In the genomic region with DNA sequence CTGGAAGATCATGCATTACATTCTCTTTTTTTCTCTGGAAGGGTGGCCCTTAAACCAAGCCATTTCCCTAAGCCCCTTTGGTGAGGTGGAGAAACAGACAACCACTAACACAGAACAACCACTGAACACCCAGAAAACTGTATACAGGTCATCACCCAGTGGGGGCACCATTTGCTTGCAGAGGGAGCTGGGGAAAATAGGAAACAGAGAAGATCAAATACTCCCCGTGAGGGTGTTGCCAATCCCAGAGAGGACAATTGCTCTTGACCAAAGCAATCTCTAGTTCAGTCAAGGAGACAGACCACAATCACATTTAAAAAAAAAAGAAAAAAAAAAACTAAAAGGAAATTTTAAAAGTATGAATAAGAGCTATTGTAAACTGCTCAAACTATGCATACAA, we compare ENCODE assay signal across 11 cellular contexts. TPM values are rescaled to one million over a fixed set of nuclear protein-coding genes. Genes with fewer than 3 reads are reported as not detected.
DNase-seq lines count a peak whose midpoint lies in the region; ATAC-seq and TF ChIP-seq lines count a peak whose summit lies in the region.
"Had no signal": no experiment of that assay in that cellular context is flagged by ENCODE, and none has a peak within 500 bp of the region (broad histone marks: within the 10 kb centered on the region; RNA-seq: fewer than 3 reads in every experiment).

No MANE protein-coding gene starts in this region.

- DNase-seq in NCI-H748 (lab: John Stamatoyannopoulos, UW; ENCODE audit: unreplicated experiment) (peak; percentile 23), NCI-H748 treated with DMSO at 0.1 percent for 48 hours (lab: John Stamatoyannopoulos, UW) (no peak), astrocyte of the cerebellum (ENCODE audit: low read depth) (no peak), kidney epithelial cell (ENCODE audit: low read depth) (no peak), type B pancreatic cell (ENCODE audit: extremely low spot score, unreplicated experiment) (no peak)
- DNase-seq in activated CD4-positive, alpha-beta T cell treated with anti-CD3 and anti-CD28 coated beads for 48 hours: no peak
- DNase-seq in effector memory CD4-positive, alpha-beta T cell: no peak
- DNase-seq: activated CD4-positive, alpha-beta T cell treated with anti-CD3 and anti-CD28 coated beads, Interleukin-2, amount 50 U/mL, for 48 hours; CD4-positive, alpha-beta memory T cell; dermis blood vessel endothelial cell had no signal

- no peak overlapping the region for H3K27ac ChIP-seq in effector memory CD4-positive, alpha-beta T cell (ENCODE audit: insufficient read depth, low read length, poor library complexity, severe bottlenecking)

- H3K4me3 Mint-ChIP-seq in type B pancreatic cell: peak overlapping the region; percentile 68
- H3K4me3 Mint-ChIP-seq: CD4-positive, alpha-beta memory T cell had no signal

- in situ Hi-C loops in astrocyte of the cerebellum (cut with HindIII; ENCODE audit: low sequenced_read_pairs): no loop called here

- no peak for ATAC-seq in HG03354 (IDR thresholded peaks at IDR 0.05; ENCODE audit: poor library complexity, severe bottlenecking, unreplicated experiment)

- peak overlapping the region; percentile 44 for H3K27ac Mint-ChIP-seq in type B pancreatic cell
- H3K27ac Mint-ChIP-seq: CD4-positive, alpha-beta memory T cell had no signal

- peaks cover 16% of the 10 kb centered on the region for H3K27me3 Mint-ChIP-seq in type B pancreatic cell

- no peaks in the 10 kb centered on the region for H3K4me1 ChIP-seq in effector memory CD4-positive, alpha-beta T cell (ENCODE audit: control insufficient read depth, insufficient read depth, low read length, poor library complexity, severe bottlenecking)

- no peaks in the 10 kb centered on the region for H3K9me3 ChIP-seq in effector memory CD4-positive, alpha-beta T cell (ENCODE audit: control insufficient read depth, low read length)

- H3K4me1 Mint-ChIP-seq in type B pancreatic cell (ENCODE audit: unreplicated experiment): peaks cover 25% of the 10 kb centered on the region
- H3K4me1 Mint-ChIP-seq: CD4-positive, alpha-beta memory T cell had no signal

- peak; percentile 26 for TF ChIP-seq CTCF in astrocyte of the cerebellum (IDR thresholded peaks at IDR 0.05; ENCODE audit: low read depth, low read length, missing control alignments)
- peak; percentile 21 for TF ChIP-seq CTCF in kidney epithelial cell (IDR thresholded peaks at IDR 0.05; ENCODE audit: insufficient read depth, low read length, poor library complexity, severe bottlenecking)
- no peak for TF ChIP-seq CTCF in type B pancreatic cell (conservative IDR thresholded peaks at IDR 0.05)

- H3K4me3 ChIP-seq in astrocyte of the cerebellum (ENCODE audit: low read depth, low read length) (no peak overlapping the region), kidney epithelial cell (ENCODE audit: low read depth, low read length) (no peak overlapping the region)
- H3K4me3 ChIP-seq in effector memory CD4-positive, alpha-beta T cell (ENCODE audit: insufficient read depth, low read depth, low read length, poor library complexity, severe bottlenecking): no peak overlapping the region

- H3K9me3 Mint-ChIP-seq in type B pancreatic cell: no peaks in the 10 kb centered on the region

- no peaks in the 10 kb centered on the region for H3K36me3 Mint-ChIP-seq in type B pancreatic cell
- H3K36me3 Mint-ChIP-seq: CD4-positive, alpha-beta memory T cell had no signal

- peaks cover 6% of the 10 kb centered on the region for H3K27me3 ChIP-seq in kidney epithelial cell (ENCODE audit: control insufficient read depth, insufficient read depth, low read length)
- H3K27me3 ChIP-seq in effector memory CD4-positive, alpha-beta T cell (replicated peaks; ENCODE audit: control insufficient read depth, insufficient read depth, low read length, poor library complexity, severe bottlenecking): peaks cover 9% of the 10 kb centered on the region

- no peaks in the 10 kb centered on the region for H3K36me3 ChIP-seq in kidney epithelial cell (ENCODE audit: control insufficient read depth, insufficient read depth, low read length)
- no peaks in the 10 kb centered on the region for H3K36me3 ChIP-seq in effector memory CD4-positive, alpha-beta T cell (ENCODE audit: control insufficient read depth, insufficient read depth, low read length)

RNA-seq across cellular contexts. Expression of a gene that starts 0.9 kb away (rescaled TPM):
- total RNA-seq in kidney epithelial cell (1.3 and 2.5 TPM in 2 replicates), type B pancreatic cell (ENCODE audit: low replicate concordance) (4.4 and 22.6 TPM in 2 replicates)
- total RNA-seq: CD4-positive, alpha-beta memory T cell had no signal
